8 cellular contexts compared by ENCODE assay signal in the genomic region with DNA sequence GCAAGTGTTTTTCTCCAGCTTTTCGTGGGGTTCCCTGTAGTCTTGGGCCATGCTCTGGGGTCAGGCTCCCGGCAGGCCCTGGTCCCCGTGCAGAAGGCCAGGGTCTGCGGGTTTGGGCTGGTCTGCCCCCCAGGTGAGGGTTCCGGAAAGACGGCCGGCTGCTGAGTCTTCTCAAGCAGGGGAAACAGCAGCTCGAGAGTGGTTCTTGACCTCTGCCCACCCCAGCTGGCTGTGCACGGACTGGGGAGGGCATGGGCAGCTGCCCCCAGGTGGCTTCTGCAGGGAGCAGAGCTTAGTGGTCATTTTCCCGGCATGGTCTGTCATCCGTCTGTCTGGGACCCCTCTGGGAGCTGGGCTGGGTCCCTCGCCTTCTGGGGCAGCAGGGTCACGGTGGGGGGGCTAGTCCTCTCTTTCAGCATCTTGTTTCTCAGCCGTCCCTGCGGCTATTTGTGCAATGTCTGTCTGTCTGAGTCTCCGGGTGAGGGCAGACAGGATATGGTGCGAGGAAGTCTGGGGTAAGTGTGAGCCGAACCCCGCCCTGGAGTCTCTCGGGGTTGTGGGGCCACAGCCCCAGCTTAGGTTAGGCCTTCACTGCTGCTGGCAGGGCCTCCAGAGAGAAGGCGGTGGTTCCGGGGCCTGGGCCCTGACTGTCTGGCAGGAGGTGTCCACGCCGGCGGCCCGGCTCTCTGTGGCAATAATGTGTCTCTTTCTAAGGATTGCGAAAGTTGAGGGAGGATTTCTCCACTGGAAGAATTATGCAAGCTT. TPM values are rescaled to one million over a fixed set of nuclear protein-coding genes. Genes with fewer than 3 reads are reported as not detected.
DNase-seq lines count a peak whose midpoint lies in the region; ATAC-seq and TF ChIP-seq lines count a peak whose summit lies in the region.

No MANE protein-coding gene starts in this region.

- peaks cover 92 to 99% of the 10 kb centered on the region in 2 experiments for H3K4me1 ChIP-seq in neutrophil (ENCODE audit: control insufficient read depth in 1 of 2, insufficient read depth in 1 of 2, low read depth in 1 of 2, low read length in 1 of 2)

- peak; percentile 97 for DNase-seq in GF-D8 (lab: John Stamatoyannopoulos, UW)
- DNase-seq in NCI-H460 (ENCODE audit: extremely low read depth, low read depth): peak; percentile 54
- peak; percentile 44 for DNase-seq in activated T-helper 9 cell treated with anti-CD3 and anti-CD28 coated beads, Interleukin-2, amount 50 U/mL, for 16 hours (ENCODE audit: low read depth)
- DNase-seq in fibroblast of peridontal ligament (ENCODE audit: extremely low read depth): peak; percentile 94
- DNase-seq in type B pancreatic cell (ENCODE audit: extremely low spot score, unreplicated experiment): peak; percentile 66
- DNase-seq in NCI-H128 (lab: John Stamatoyannopoulos, UW; ENCODE audit: unreplicated experiment): no peak

- no peaks in the 10 kb centered on the region for H3K9me3 Mint-ChIP-seq in type B pancreatic cell

- H3K4me3 ChIP-seq in neutrophil (ENCODE audit: low read depth in 1 of 2, low read length in 1 of 2): peak overlapping the region; percentile 55 to 85

- H3K36me3 Mint-ChIP-seq in type B pancreatic cell: no peaks in the 10 kb centered on the region

- TF ChIP-seq CTCF in neutrophil (IDR thresholded peaks at IDR 0.05) (no peak), type B pancreatic cell (conservative IDR thresholded peaks at IDR 0.05) (no peak)

- H3K27me3 Mint-ChIP-seq in type B pancreatic cell: no peaks in the 10 kb centered on the region

- no peak for ATAC-seq in HG02884 (IDR thresholded peaks at IDR 0.05; ENCODE audit: unreplicated experiment)

- H3K27ac ChIP-seq in neutrophil: peak overlapping the region; percentile 96

- H3K4me1 Mint-ChIP-seq in type B pancreatic cell (ENCODE audit: unreplicated experiment): peaks cover 54% of the 10 kb centered on the region

- H3K36me3 ChIP-seq in neutrophil: no peaks in the 10 kb centered on the region

- H3K4me3 Mint-ChIP-seq in type B pancreatic cell: peak overlapping the region; percentile 67

- no peaks in the 10 kb centered on the region for H3K27me3 ChIP-seq in neutrophil

- no peaks in the 10 kb centered on the region for H3K9me3 ChIP-seq in neutrophil

- peak overlapping the region; percentile 78 for H3K27ac Mint-ChIP-seq in type B pancreatic cell

RNA-seq across cellular contexts. Expression of a gene that starts 6.1 kb away (rescaled TPM):
- 5.6 and 9.1 TPM in 2 replicates for total RNA-seq in NCI-H460 (2014; rRNA removed; shearing (Covaris generic))
- 2.1 and 3.8 TPM in 2 replicates for polyA plus RNA-seq in NCI-H460 (2014; cell fraction: nucleus; rRNA removed)
- 52.7 and 55.7 TPM in 2 replicates for total RNA-seq in type B pancreatic cell (ENCODE audit: low replicate concordance)

RNA-seq across cellular contexts. Expression of a gene that starts 39.6 kb away (rescaled TPM):
- total RNA-seq in NCI-H460 (2014; rRNA removed; shearing (Covaris generic)): 29.1 and 39.3 TPM in 2 replicates
- 50.3 and 57.6 TPM in 2 replicates for polyA plus RNA-seq in NCI-H460 (2014; cell fraction: nucleus; rRNA removed)
- total RNA-seq in type B pancreatic cell (ENCODE audit: low replicate concordance): 45.8 and 73.8 TPM in 2 replicates
